Comparison of ENCODE assay signal across 13 cellular contexts in genomic region chr13:50598338-50598737, GRCh38.
DNase-seq lines count a peak whose midpoint lies in the region; ATAC-seq and TF ChIP-seq lines count a peak whose summit lies in the region.
"Had no signal": no experiment of that assay in that cellular context is flagged by ENCODE, and none has a peak within 500 bp of the region (broad histone marks: within the 10 kb centered on the region; RNA-seq: fewer than 3 reads in every experiment).

No MANE protein-coding gene starts in this region.

- in situ Hi-C loops in KBM-7 (cut with MboI; ENCODE audit: low pct_unique_long_range_greater_than_20kb, low sequenced_read_pairs), result no loop called here

- TF ChIP-seq POLR2A in GM18505 (IDR thresholded peaks at IDR 0.05; ENCODE audit: borderline replicate concordance, extremely low read depth, insufficient read depth, insufficient read length), result no peak

- ATAC-seq in GM18505 (IDR thresholded peaks at IDR 0.05; ENCODE audit: unreplicated experiment), result peak; percentile 41
- ATAC-seq in GM21737 (IDR thresholded peaks at IDR 0.05; ENCODE audit: unreplicated experiment), result peak; percentile 40
- ATAC-seq: activated CD4-positive, CD25-positive, alpha-beta regulatory T cell treated with anti-CD3 and anti-CD28 coated beads, Interleukin-2, amount 50 U/mL, for 24 hours; activated T-helper 17 cell treated with anti-CD3 and anti-CD28 coated beads, Interleukin-2, amount 50 U/mL, for 72 hours; sciatic nerve had no signal

- DNase-seq in NCI-H526 treated with DMSO at 0.1 percent for 48 hours (lab: John Stamatoyannopoulos, UW) (peak; percentile 31), left kidney (ENCODE audit: low read depth, low spot score) (peak; percentile 86), iPS-NIHi11 (ENCODE audit: low spot score) (no peak), dermis blood vessel endothelial cell (no peak), KBM-7 (no peak), AG08396 (ENCODE audit: low spot score) (no peak)
- DNase-seq: HFFc6, NCI-H446 treated with DMSO at 0.1 percent for 48 hours had no signal

Comparison
In these comparisons a context has a peak if more than half of its experiments do, and no peak if none do; other contexts are left out.
1. DNase-seq: peak in NCI-H526 treated with DMSO at 0.1 percent for 48 hours (single experiment) and left kidney (single experiment); none in iPS-NIHi11 (single experiment), dermis blood vessel endothelial cell (single experiment), KBM-7 (single experiment) and AG08396 (single experiment).